Comparison of ENCODE assay signal across 11 cellular contexts in genomic region chr6:43662948-43663347, GRCh38. TPM values are rescaled to one million over a fixed set of nuclear protein-coding genes. Genes with fewer than 3 reads are reported as not detected.
"Had no signal": no experiment of that assay in that cellular context is flagged by ENCODE, and none has a peak within 500 bp of the region (broad histone marks: within the 10 kb centered on the region; RNA-seq: fewer than 3 reads in every experiment).

No MANE protein-coding gene starts in this region.

RNA-seq across cellular contexts. Expression of gene RSPH9, which starts 18.1 kb away (rescaled TPM):
- total RNA-seq: activated B cell treated with CpG ODN at 0.5 μM for 24 hours; activated CD4-positive, alpha-beta memory T cell treated with anti-CD3 and anti-CD28 coated beads for 36 hours; activated CD4-positive, alpha-beta memory T cell treated with anti-CD3 and anti-CD28 coated beads, Interleukin-2, amount 10 ng/mL, durations not matched to agents 7 days and 5 days; activated CD4-positive, alpha-beta T cell treated with anti-CD3 and anti-CD28 coated beads, Interleukin-2, amount 10 ng/mL, durations not matched to agents 24 days and 14 days; activated CD4-positive, alpha-beta T cell treated with anti-CD3 and anti-CD28 coated beads, Interleukin-2, amount 10 ng/mL, durations not matched to agents 7 days and 5 days; activated CD8-positive, alpha-beta memory T cell treated with anti-CD3 and anti-CD28 coated beads for 36 hours; activated CD8-positive, alpha-beta memory T cell treated with anti-CD3 and anti-CD28 coated beads, Interleukin-2, amount 10 ng/mL, durations not matched to agents 7 days and 5 days; activated CD8-positive, alpha-beta T cell treated with anti-CD3 and anti-CD28 coated beads, Interleukin-2, amount 10 ng/mL, durations not matched to agents 7 days and 5 days; T-cell; T-helper 1 cell treated with Interleukin-12 subunit alpha and Interleukin-12 subunit beta and Interleukin-4 antibody, amounts not matched to agents 30 ng/mL and 1 ng/mL, for 36 hours; T-helper 2 cell treated with Interferon-gamma antibody and Interleukin-4, amounts not matched to agents 100 ng/mL and 5 ng/mL, for 36 hours had no signal
